In genomic region chr1:156860113-156860638, GRCh38 we compare ENCODE assay signal across 8 cellular contexts. TPM values are rescaled to one million over a fixed set of nuclear protein-coding genes. Genes with fewer than 3 reads are reported as not detected.
DNase-seq lines count a peak whose midpoint lies in the region; ATAC-seq, FAIRE-seq and TF ChIP-seq lines count a peak whose summit lies in the region.

No MANE protein-coding gene starts in this region.

- DNase-seq in DMS 273 (lab: John Stamatoyannopoulos, UW; ENCODE audit: unreplicated experiment) = peak; percentile 93
- DNase-seq in HTR-8/SVneo (ENCODE audit: insufficient read length, low spot score) = peak; percentile 76
- DNase-seq in SK-N-SH = peak; percentile 87
- peak; percentile 80 for DNase-seq in activated naive CD8-positive, alpha-beta T cell treated with anti-CD3 and anti-CD28 coated beads, Interleukin-2, amount 10 ng/mL, durations not matched to agents 7 days and 5 days
- peak; percentile 49 to 78 (median 77) for DNase-seq in right cardiac atrium
- DNase-seq in retina = peak; percentile 91

- no peaks in the 10 kb centered on the region for H3K79me2 ChIP-seq in SK-N-SH (ENCODE audit: insufficient read depth)

- peaks cover 37% of the 10 kb centered on the region for H3K27me3 Mint-ChIP-seq in activated naive CD8-positive, alpha-beta T cell treated with anti-CD3 and anti-CD28 coated beads, Interleukin-2, amount 10 ng/mL, durations not matched to agents 7 days and 5 days

- H2AFZ ChIP-seq in SK-N-SH (ENCODE audit: low read depth) = peak overlapping the region; percentile 76; the same call in 1 of the 2 replicates

- peaks cover 43% of the 10 kb centered on the region for H3K4me1 Mint-ChIP-seq in activated naive CD8-positive, alpha-beta T cell treated with anti-CD3 and anti-CD28 coated beads, Interleukin-2, amount 10 ng/mL, durations not matched to agents 7 days and 5 days

- H3K9me3 Mint-ChIP-seq in activated naive CD8-positive, alpha-beta T cell treated with anti-CD3 and anti-CD28 coated beads, Interleukin-2, amount 10 ng/mL, durations not matched to agents 7 days and 5 days = no peaks in the 10 kb centered on the region

- no peak for TF ChIP-seq EP300 in SK-N-SH (IDR thresholded peaks at IDR 0.05; ENCODE audit: borderline replicate concordance in 1 of 2, low read depth in 1 of 2, low read length in 1 of 2)

- H3K4me3 Mint-ChIP-seq in activated naive CD8-positive, alpha-beta T cell treated with anti-CD3 and anti-CD28 coated beads, Interleukin-2, amount 10 ng/mL, durations not matched to agents 7 days and 5 days = peak overlapping the region; percentile 85

- ATAC-seq in activated naive CD8-positive, alpha-beta T cell treated with anti-CD3 and anti-CD28 coated beads, Interleukin-2, amount 10 ng/mL, durations not matched to agents 7 days and 5 days (ENCODE audit: low read depth) = peak; percentile 40
- ATAC-seq in right cardiac atrium = peak; percentile 77 to 78
- no peak for ATAC-seq in HG03469 (IDR thresholded peaks at IDR 0.05; ENCODE audit: unreplicated experiment)
- ATAC-seq in HG02763 (IDR thresholded peaks at IDR 0.05; ENCODE audit: unreplicated experiment) = no peak

- H3K27ac ChIP-seq in SK-N-SH (ENCODE audit: low read depth in 2 of 2, low read length in 1 of 2) = peak overlapping the region in 1 of 2 experiments; percentile 97; a peak in 2 of 4 replicates
- H3K27ac ChIP-seq in right cardiac atrium (ENCODE audit: low read length) = no peak overlapping the region

- H3K9me2 ChIP-seq in SK-N-SH = no peaks in the 10 kb centered on the region

- TF ChIP-seq RAD21 in SK-N-SH (IDR thresholded peaks at IDR 0.05; ENCODE audit: low read length) = peak; percentile 86

- peak overlapping the region; percentile 54 to 64 for H3K4me3 ChIP-seq in SK-N-SH (ENCODE audit: low read depth in 2 of 2, low read length in 1 of 2)
- H3K4me3 ChIP-seq in right cardiac atrium (ENCODE audit: low read length) = peak overlapping the region; percentile 5

- peaks cover 3 to 74% of the 10 kb centered on the region in 2 experiments; a peak in 2 of 4 replicates for H3K4me1 ChIP-seq in SK-N-SH (ENCODE audit: control insufficient read depth in 1 of 2, insufficient read depth in 2 of 2, low read depth in 1 of 2, low read length in 1 of 2)
- peaks cover 4% of the 10 kb centered on the region for H3K4me1 ChIP-seq in right cardiac atrium (ENCODE audit: control insufficient read depth, insufficient read depth, low read length)

- H3K9me3 ChIP-seq in SK-N-SH (no peaks in the 10 kb centered on the region), right cardiac atrium (ENCODE audit: control insufficient read depth, low read length) (no peaks in the 10 kb centered on the region)

- H3K4me2 ChIP-seq in SK-N-SH = peak overlapping the region; percentile 91

- CTCF ChIA-PET in SK-N-SH (lab: Yijun Ruan, JAX) = interaction anchor here (0.6 to 22.1 kb wide), 58 partner anchors 10 to 718 kb away, joined by 3 to 566 read pairs (median 5); partner anchors contain the start of genes CRABP2, HDGF, ISG20L2 and LRRC71

- POLR2A ChIA-PET in SK-N-SH (lab: Yijun Ruan, JAX) = interaction anchor here (0.6 to 6.4 kb wide), 21 partner anchors 8 to 183 kb away, joined by 3 to 97 read pairs (median 4); partner anchors contain the start of genes HDGF, ISG20L2, METTL25B and MRPL24
- POLR2A ChIA-PET in activated naive CD8-positive, alpha-beta T cell treated with anti-CD3 and anti-CD28 coated beads, Interleukin-2, amount 10 ng/mL, durations not matched to agents 7 days and 5 days (lab: Charles Lee) = interaction anchor here (0.5 to 6.7 kb wide), 17 partner anchors 12 to 337 kb away, joined by 3 to 54 read pairs (median 9); partner anchors contain the start of genes ISG20L2, METTL25B, PEAR1 and PRCC

- peak overlapping the region; percentile 58 for H3K27ac Mint-ChIP-seq in activated naive CD8-positive, alpha-beta T cell treated with anti-CD3 and anti-CD28 coated beads, Interleukin-2, amount 10 ng/mL, durations not matched to agents 7 days and 5 days

- WGBS in SK-N-SH (ENCODE audit: low lambda C conversion rate) = under 1% methylated on average over 27 of the region's 35 CpGs
- WGBS in right cardiac atrium = under 1% methylated on average over 35 of the region's 35 CpGs

- peaks cover 4% of the 10 kb centered on the region for H3F3A ChIP-seq in SK-N-SH (replicated peaks; ENCODE audit: insufficient read depth)

- intact Hi-C loops in right cardiac atrium (cut with DNase I) = no loop called here

- no peaks in the 10 kb centered on the region for H4K20me1 ChIP-seq in SK-N-SH (ENCODE audit: insufficient read depth)

- H3K27me3 ChIP-seq in SK-N-SH (ENCODE audit: insufficient read depth) (peaks cover 39% of the 10 kb centered on the region), right cardiac atrium (ENCODE audit: control insufficient read depth, insufficient read depth) (no peaks in the 10 kb centered on the region)

- no peaks in the 10 kb centered on the region for H3K36me3 ChIP-seq in SK-N-SH (replicated peaks in 1 of 2; ENCODE audit: control insufficient read depth in 1 of 2, insufficient read depth in 2 of 2, low read length in 1 of 2)

- no peak overlapping the region for H3K9ac ChIP-seq in SK-N-SH

- TF ChIP-seq CTCF in SK-N-SH (IDR thresholded peaks at IDR 0.05) = peak; percentile 85

- no peak for FAIRE-seq in HTR-8/SVneo (lab: Jason Lieb, UNC)

- H3K36me3 Mint-ChIP-seq in activated naive CD8-positive, alpha-beta T cell treated with anti-CD3 and anti-CD28 coated beads, Interleukin-2, amount 10 ng/mL, durations not matched to agents 7 days and 5 days = peaks cover 2% of the 10 kb centered on the region

TF ChIP-seq in SK-N-SH, 30 proteins besides CTCF, POLR2A, EP300 and RAD21:
- TF ChIP-seq REST (IDR thresholded peaks at IDR 0.05; ENCODE audit: low read depth, low read length) (no peak), FOXM1 (IDR thresholded peaks at IDR 0.05; ENCODE audit: low read depth) (no peak), RCOR1 (IDR thresholded peaks at IDR 0.05; ENCODE audit: low read length) (0 out of 2 replicates have a peak, but pooled peaks have one; percentile 12), SMC3 (IDR thresholded peaks at IDR 0.05; ENCODE audit: low read depth, low read length) (peak; percentile 90)

RNA-seq across cellular contexts. Expression of gene NTRK1, which starts 0.5 kb away (rescaled TPM):
- polyA plus RNA-seq in SK-N-SH (2012; rRNA removed) (0.97 and 3.3 TPM in 2 replicates), right cardiac atrium (1.1 TPM)
- polyA plus RNA-seq in SK-N-SH (2012; cell fraction: cytosol; rRNA removed) = 0.89 and 3.0 TPM in 2 replicates
- polyA plus RNA-seq in SK-N-SH (2012; cell fraction: nucleus; rRNA removed) = 6.3 and 10.5 TPM in 2 replicates
- 10 to 100 TPM; 13.7 to 13.9 TPM for total RNA-seq in activated naive CD8-positive, alpha-beta T cell treated with anti-CD3 and anti-CD28 coated beads, Interleukin-2, amount 10 ng/mL, durations not matched to agents 7 days and 5 days
- total RNA-seq in right cardiac atrium = 1 to 10 TPM; 1.3 to 4.2 (median 1.5) TPM

RNA-seq across cellular contexts. Expression of gene INSRR, which starts 1.3 kb away (rescaled TPM):
- polyA plus RNA-seq in SK-N-SH (2012; rRNA removed) (0.20 and 0.63 TPM in 2 replicates), right cardiac atrium (0.07 TPM)
- polyA plus RNA-seq in SK-N-SH (2012; cell fraction: cytosol; rRNA removed) = 0.15 and 0.47 TPM in 2 replicates
- 3.0 and 4.8 TPM in 2 replicates for polyA plus RNA-seq in SK-N-SH (2012; cell fraction: nucleus; rRNA removed)
- total RNA-seq in activated naive CD8-positive, alpha-beta T cell treated with anti-CD3 and anti-CD28 coated beads, Interleukin-2, amount 10 ng/mL, durations not matched to agents 7 days and 5 days = under 1 TPM; 0.47 to 0.48 TPM
- under 1 TPM; 0.03 to 0.06 (median 0.06) TPM for total RNA-seq in right cardiac atrium

RNA-seq across cellular contexts. Expression of gene PEAR1, which starts 33.3 kb away (rescaled TPM):
- polyA plus RNA-seq in SK-N-SH (2012; rRNA removed) (1.2 and 1.7 TPM in 2 replicates), right cardiac atrium (6.9 TPM)
- 0.68 and 1.3 TPM in 2 replicates for polyA plus RNA-seq in SK-N-SH (2012; cell fraction: cytosol; rRNA removed)
- polyA plus RNA-seq in SK-N-SH (2012; cell fraction: nucleus; rRNA removed) = 6.6 and 6.8 TPM in 2 replicates
- under 1 TPM; 0.28 TPM for total RNA-seq in activated naive CD8-positive, alpha-beta T cell treated with anti-CD3 and anti-CD28 coated beads, Interleukin-2, amount 10 ng/mL, durations not matched to agents 7 days and 5 days
- total RNA-seq in right cardiac atrium = 10 to 100 TPM in 1 of 4 donors, 1 to 10 TPM in 3; 6.6 to 10.3 (median 8.5) TPM

RNA-seq across cellular contexts. Expression of gene SH2D2A, which starts 43.5 kb away (rescaled TPM):
- not detected in 2 replicates for polyA plus RNA-seq in SK-N-SH (2012; rRNA removed)
- 0.03 and 0.05 TPM in 2 replicates for polyA plus RNA-seq in SK-N-SH (2012; cell fraction: cytosol; rRNA removed)
- polyA plus RNA-seq in SK-N-SH (2012; cell fraction: nucleus; rRNA removed) = 0.10 TPM in 1 of 2 replicates, not detected in the other
- 10 to 100 TPM; 86.0 to 89.2 TPM for total RNA-seq in activated naive CD8-positive, alpha-beta T cell treated with anti-CD3 and anti-CD28 coated beads, Interleukin-2, amount 10 ng/mL, durations not matched to agents 7 days and 5 days
- total RNA-seq in right cardiac atrium = 1 to 10 TPM in 3 of 4 donors, under 1 TPM in 1; 0.93 to 6.3 (median 2.2) TPM
- 2.0 TPM for polyA plus RNA-seq in right cardiac atrium

Comparison
In these comparisons a context has a peak if more than half of its experiments do, and no peak if none do; other contexts are left out.
1. ATAC-seq: peak in activated naive CD8-positive, alpha-beta T cell treated with anti-CD3 and anti-CD28 coated beads, Interleukin-2, amount 10 ng/mL, durations not matched to agents 7 days and 5 days (single experiment) and right cardiac atrium (2 of 2); none in HG03469 (single experiment) and HG02763 (single experiment).
2. RNA of gene PEAR1, which starts 33.3 kb away (total RNA-seq): 6.6 to 10.3 TPM in right cardiac atrium; 0.28 TPM in activated naive CD8-positive, alpha-beta T cell treated with anti-CD3 and anti-CD28 coated beads, Interleukin-2, amount 10 ng/mL, durations not matched to agents 7 days and 5 days; every median in the first group is over 4 times any median in the second.
3. Peak in every context shown above with its lines, with median percentiles within 50 percentile points of each other: DNase-seq.